ENCODE assay signal across 1 cellular context in genomic region chr13:101449971-101450748, GRCh38.
TF ChIP-seq lines count a peak whose summit lies in the region.

No MANE protein-coding gene starts in this region.

TF ChIP-seq in A549, 52 proteins besides CTCF, POLR2A, EP300 and RAD21 (continued from another document):
- TF ChIP-seq REST (IDR thresholded peaks at IDR 0.05) (no peak), HOXB5 (CRISPR knock-in tag; IDR thresholded peaks at IDR 0.05) (no peak), MAFK (IDR thresholded peaks at IDR 0.05; ENCODE audit: partially characterized antibody) (no peak)
- TF ChIP-seq, protein P1, sequence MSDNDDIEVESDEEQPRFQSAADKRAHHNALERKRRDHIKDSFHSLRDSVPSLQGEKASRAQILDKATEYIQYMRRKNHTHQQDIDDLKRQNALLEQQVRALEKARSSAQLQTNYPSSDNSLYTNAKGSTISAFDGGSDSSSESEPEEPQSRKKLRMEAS (IDR thresholded peaks at IDR 0.05) = peak; percentile 69; the same call in 1 of the 2 replicates
TF ChIP-seq in A549: peak in this region for 7.
